Comparison of ENCODE assay signal across 8 cellular contexts in the genomic region with DNA sequence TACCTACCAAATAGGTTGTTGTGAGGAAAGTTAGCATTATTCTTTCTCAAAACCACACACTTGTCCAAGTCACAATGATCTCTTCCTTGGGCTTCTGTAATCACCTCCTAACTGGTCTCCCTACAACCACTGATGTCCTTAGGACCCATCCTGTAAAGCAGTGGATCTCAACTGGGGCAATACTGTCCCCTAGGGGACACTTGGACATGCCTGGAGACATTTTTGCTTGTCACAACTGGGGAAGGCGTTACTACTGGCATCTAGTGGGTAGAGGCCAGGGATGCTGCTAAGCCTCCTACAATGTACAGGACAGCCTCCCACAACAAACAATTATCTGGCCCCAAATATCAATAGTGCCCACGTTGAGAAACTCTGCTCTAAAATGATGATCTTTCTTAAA.
DNase-seq lines count a peak whose midpoint lies in the region; ATAC-seq and TF ChIP-seq lines count a peak whose summit lies in the region.

No MANE protein-coding gene starts in this region.

- CTCF ChIA-PET in T-cell (lab: Charles Lee): interaction anchor here in 1 of 2 donors (0.5 kb wide), 1 partner anchor 743 kb away, joined by 5 read pairs; no protein-coding TSS in a partner anchor

- H3K36me3 Mint-ChIP-seq in T-cell: no peaks in the 10 kb centered on the region
- H3K36me3 Mint-ChIP-seq in effector memory CD8-positive, alpha-beta T cell (ENCODE audit: insufficient read depth): no peaks in the 10 kb centered on the region

- no peak overlapping the region for H3K4me3 Mint-ChIP-seq in T-cell
- H3K4me3 Mint-ChIP-seq in effector memory CD8-positive, alpha-beta T cell: no peak overlapping the region

- peak; percentile 62 for TF ChIP-seq CTCF in foreskin keratinocyte (conservative IDR thresholded peaks at IDR 0.05)

- peak; percentile 50 for ATAC-seq in HG03159 (IDR thresholded peaks at IDR 0.05; ENCODE audit: unreplicated experiment)
- peak in 3 of 4 experiments; percentile 33 to 58 (median 53) for ATAC-seq in T-cell (replicated peaks in 1 of 4)
- no peak for ATAC-seq in foreskin keratinocyte
- ATAC-seq in HG03097 (IDR thresholded peaks at IDR 0.05; ENCODE audit: low FRiP score, unreplicated experiment): no peak
- no peak for ATAC-seq in effector memory CD8-positive, alpha-beta T cell (replicated peaks)

- DNase-seq in activated T-cell treated with anti-CD3 and anti-CD28 coated beads, Interleukin-2, amount 50 U/mL, for 48 hours: peak; percentile 24 to 37
- DNase-seq in activated T-cell treated with anti-CD3 and anti-CD28 coated beads for 4 hours (no peak), T-cell (peak in 6 of 34 experiments; percentile 1 to 23 (median 6)), foreskin keratinocyte (peak in 1 of 2 donors; percentile 27), pons (ENCODE audit: low spot score) (peak; percentile 87)
- DNase-seq in effector memory CD8-positive, alpha-beta T cell: no peak

- POLR2A ChIA-PET in T-cell (lab: Charles Lee): no interaction called here

- no peak overlapping the region for H3K27ac Mint-ChIP-seq in T-cell
- H3K27ac Mint-ChIP-seq in effector memory CD8-positive, alpha-beta T cell: no peak overlapping the region

- H3K27ac ChIP-seq in foreskin keratinocyte: no peak overlapping the region

- H3K4me1 ChIP-seq in foreskin keratinocyte: no peaks in the 10 kb centered on the region

- H3K27me3 Mint-ChIP-seq in T-cell: peaks cover 0 to 39% of the 10 kb centered on the region in 2 donors
- no peaks in the 10 kb centered on the region for H3K27me3 Mint-ChIP-seq in effector memory CD8-positive, alpha-beta T cell

- H3K9me3 Mint-ChIP-seq in T-cell: no peaks in the 10 kb centered on the region
- H3K9me3 Mint-ChIP-seq in effector memory CD8-positive, alpha-beta T cell: no peaks in the 10 kb centered on the region

- H3K4me1 Mint-ChIP-seq in T-cell: peaks cover 0 to 2% (median 0%) of the 10 kb centered on the region in 3 donors
- H3K4me1 Mint-ChIP-seq in effector memory CD8-positive, alpha-beta T cell (ENCODE audit: low read depth in 2 of 2): peaks cover 0 to 5% of the 10 kb centered on the region in 2 donors

- H3K27me3 ChIP-seq in foreskin keratinocyte: no peaks in the 10 kb centered on the region

Comparison
In these comparisons a context has a peak if more than half of its experiments do, and no peak if none do; other contexts are left out.
1. DNase-seq: peak in activated T-cell treated with anti-CD3 and anti-CD28 coated beads, Interleukin-2, amount 50 U/mL, for 48 hours (2 of 2) and pons (single experiment); none in activated T-cell treated with anti-CD3 and anti-CD28 coated beads for 4 hours (single experiment) and effector memory CD8-positive, alpha-beta T cell (0 of 3).
2. ATAC-seq: peak in HG03159 (single experiment) and T-cell (3 of 4); none in foreskin keratinocyte (single experiment), HG03097 (single experiment) and effector memory CD8-positive, alpha-beta T cell (single experiment).